ENCODE assay signal across 21 cellular contexts in the genomic region with DNA sequence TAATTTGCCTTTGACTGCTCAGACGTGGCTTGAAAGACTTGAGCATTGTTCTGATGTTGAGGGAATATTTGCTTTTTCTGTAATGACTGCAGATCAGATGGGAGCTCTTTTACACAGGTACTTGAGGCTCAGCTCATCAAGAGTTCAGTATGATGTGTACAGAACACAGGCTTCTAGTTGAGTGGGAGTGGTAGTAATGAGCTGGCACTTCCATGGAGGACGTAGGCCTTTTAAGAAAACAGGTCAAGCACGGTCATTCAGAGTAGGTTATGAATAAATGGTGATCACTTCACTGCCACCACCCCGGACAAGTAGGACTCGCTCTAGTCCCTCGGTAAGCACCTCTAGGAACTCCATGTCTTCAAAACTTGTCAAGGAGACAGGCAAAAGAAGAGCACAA. TPM values are rescaled to one million over a fixed set of nuclear protein-coding genes. Genes with fewer than 3 reads are reported as not detected.
DNase-seq lines count a peak whose midpoint lies in the region; ATAC-seq and TF ChIP-seq lines count a peak whose summit lies in the region.
"Had no signal": no experiment of that assay in that cellular context is flagged by ENCODE, and none has a peak within 500 bp of the region (broad histone marks: within the 10 kb centered on the region; RNA-seq: fewer than 3 reads in every experiment).

No MANE protein-coding gene starts in this region.

- no peak for DNase-seq in stimulated activated naive CD8-positive, alpha-beta T cell treated with anti-CD3 and anti-CD28 coated beads, Interleukin-15, amount 100 ng/mL, for 72 hours
- peak; percentile 77 for DNase-seq in NCI-H774 (lab: John Stamatoyannopoulos, UW)
- no peak for DNase-seq in chondrocyte (ENCODE audit: low spot score)
- no peak for DNase-seq in NCI-H1930 (lab: John Stamatoyannopoulos, UW)
- DNase-seq: activated gamma-delta T cell treated with Interleukin-2 at 50 U/mL for 16 hours; COR-L47; foreskin fibroblast; GM23248; hippocampal formation; islet precursor cell; mesenchymal stem cell; MG63; naive B cell; right lobe of liver; stimulated activated naive CD8-positive, alpha-beta T cell treated with anti-CD3 and anti-CD28 coated beads, Interleukin-15, Interleukin-2, amounts not matched to agents 100 U/mL and 50 U/mL, for 24 hours; trophoblast cell had no signal

- H3K27ac Mint-ChIP-seq in stimulated activated naive CD8-positive, alpha-beta T cell treated with anti-CD3 and anti-CD28 coated beads, Interleukin-15, Interleukin-2, amounts not matched to agents 100 ng/mL and 50 ng/mL, for 24 hours, result peak overlapping the region; percentile 46
- no peak overlapping the region for H3K27ac Mint-ChIP-seq in stimulated activated naive CD8-positive, alpha-beta T cell treated with anti-CD3 and anti-CD28 coated beads, Interleukin-15, amount 100 ng/mL, for 72 hours
- H3K27ac Mint-ChIP-seq in chondrocyte (ENCODE audit: unreplicated experiment), result peak overlapping the region; percentile 37
- H3K27ac Mint-ChIP-seq: WTC11 had no signal

- no peak overlapping the region for H3K4me3 Mint-ChIP-seq in stimulated activated naive CD8-positive, alpha-beta T cell treated with anti-CD3 and anti-CD28 coated beads, Interleukin-15, Interleukin-2, amounts not matched to agents 100 ng/mL and 50 ng/mL, for 24 hours
- H3K4me3 Mint-ChIP-seq in stimulated activated naive CD8-positive, alpha-beta T cell treated with anti-CD3 and anti-CD28 coated beads, Interleukin-15, amount 100 ng/mL, for 72 hours, result no peak overlapping the region
- no peak overlapping the region for H3K4me3 Mint-ChIP-seq in chondrocyte (ENCODE audit: unreplicated experiment)
- H3K4me3 Mint-ChIP-seq: naive B cell, WTC11 had no signal

- H3K36me3 Mint-ChIP-seq in stimulated activated naive CD8-positive, alpha-beta T cell treated with anti-CD3 and anti-CD28 coated beads, Interleukin-15, Interleukin-2, amounts not matched to agents 100 ng/mL and 50 ng/mL, for 24 hours (ENCODE audit: low read depth), result peaks cover 55% of the 10 kb centered on the region
- H3K36me3 Mint-ChIP-seq in chondrocyte (ENCODE audit: low read depth), result peaks cover 23% of the 10 kb centered on the region

- H3K27me3 Mint-ChIP-seq in stimulated activated naive CD8-positive, alpha-beta T cell treated with anti-CD3 and anti-CD28 coated beads, Interleukin-15, Interleukin-2, amounts not matched to agents 100 ng/mL and 50 ng/mL, for 24 hours, result no peaks in the 10 kb centered on the region
- no peaks in the 10 kb centered on the region for H3K27me3 Mint-ChIP-seq in stimulated activated naive CD8-positive, alpha-beta T cell treated with anti-CD3 and anti-CD28 coated beads, Interleukin-15, amount 100 ng/mL, for 72 hours
- no peaks in the 10 kb centered on the region for H3K27me3 Mint-ChIP-seq in chondrocyte (ENCODE audit: low read depth)
- H3K27me3 Mint-ChIP-seq: naive B cell had no signal

- no peak for ATAC-seq in stimulated activated naive CD8-positive, alpha-beta T cell treated with anti-CD3 and anti-CD28 coated beads, Interleukin-15, amount 100 ng/mL, for 72 hours
- ATAC-seq in GM18858 (IDR thresholded peaks at IDR 0.05; ENCODE audit: unreplicated experiment) (no peak), GM19351 (IDR thresholded peaks at IDR 0.05; ENCODE audit: unreplicated experiment) (no peak)
- ATAC-seq: Panc1; right lobe of liver; stimulated activated naive CD8-positive, alpha-beta T cell treated with anti-CD3 and anti-CD28 coated beads, Interleukin-15, Interleukin-2, amounts not matched to agents 100 U/mL and 50 U/mL, for 24 hours; WTC11 had no signal

- TF ChIP-seq CTCF in chondrocyte (IDR thresholded peaks at IDR 0.05), result no peak

- peaks cover 2% of the 10 kb centered on the region for H3K4me1 Mint-ChIP-seq in stimulated activated naive CD8-positive, alpha-beta T cell treated with anti-CD3 and anti-CD28 coated beads, Interleukin-15, Interleukin-2, amounts not matched to agents 100 ng/mL and 50 ng/mL, for 24 hours (ENCODE audit: low read depth)
- H3K4me1 Mint-ChIP-seq in stimulated activated naive CD8-positive, alpha-beta T cell treated with anti-CD3 and anti-CD28 coated beads, Interleukin-15, amount 100 ng/mL, for 72 hours, result no peaks in the 10 kb centered on the region
- peaks cover 8% of the 10 kb centered on the region for H3K4me1 Mint-ChIP-seq in chondrocyte (ENCODE audit: low read depth)
- H3K4me1 Mint-ChIP-seq: WTC11 had no signal

- no peaks in the 10 kb centered on the region for H3K9me3 Mint-ChIP-seq in stimulated activated naive CD8-positive, alpha-beta T cell treated with anti-CD3 and anti-CD28 coated beads, Interleukin-15, Interleukin-2, amounts not matched to agents 100 ng/mL and 50 ng/mL, for 24 hours
- no peaks in the 10 kb centered on the region for H3K9me3 Mint-ChIP-seq in stimulated activated naive CD8-positive, alpha-beta T cell treated with anti-CD3 and anti-CD28 coated beads, Interleukin-15, amount 100 ng/mL, for 72 hours
- no peaks in the 10 kb centered on the region for H3K9me3 Mint-ChIP-seq in chondrocyte (ENCODE audit: low read depth)
- H3K9me3 Mint-ChIP-seq: naive B cell, WTC11 had no signal

RNA-seq across cellular contexts. Expression of a gene that starts 8.8 kb away (rescaled TPM):
- total RNA-seq in chondrocyte, result 85.8 to 107 TPM (median 90.7 TPM) in 3 replicates

RNA-seq across cellular contexts. Expression of a gene that starts 23.7 kb away (rescaled TPM):
- 35.8 to 47.4 TPM (median 42.0 TPM) in 3 replicates for total RNA-seq in chondrocyte

Comparison
In these comparisons a context has a peak if more than half of its experiments do, and no peak if none do; other contexts are left out.
1. H3K27ac Mint-ChIP-seq: peak in stimulated activated naive CD8-positive, alpha-beta T cell treated with anti-CD3 and anti-CD28 coated beads, Interleukin-15, Interleukin-2, amounts not matched to agents 100 ng/mL and 50 ng/mL, for 24 hours (single experiment) and chondrocyte (single experiment); none in stimulated activated naive CD8-positive, alpha-beta T cell treated with anti-CD3 and anti-CD28 coated beads, Interleukin-15, amount 100 ng/mL, for 72 hours (0 of 2).